Comparison of ENCODE assay signal across 8 cellular contexts in genomic region chr11:88338223-88338661, GRCh38. TPM values are rescaled to one million over a fixed set of nuclear protein-coding genes. Genes with fewer than 3 reads are reported as not detected.
DNase-seq lines count a peak whose midpoint lies in the region; ATAC-seq and TF ChIP-seq lines count a peak whose summit lies in the region.

No MANE protein-coding gene starts in this region.

- peaks cover 32% of the 10 kb centered on the region for H3K4me1 ChIP-seq in RWPE2 (ENCODE audit: insufficient read depth, poor library complexity, severe bottlenecking)

- H3K27me3 Mint-ChIP-seq in activated naive CD4-positive, alpha-beta T cell treated with anti-CD3 and anti-CD28 coated beads, Interleukin-2, amount 10 ng/mL, durations not matched to agents 7 days and 5 days = peaks cover 4% of the 10 kb centered on the region
- H3K27me3 Mint-ChIP-seq in progenitor cell of endocrine pancreas = peaks cover 23% of the 10 kb centered on the region

- TF ChIP-seq CTCF in RWPE2 (IDR thresholded peaks at IDR 0.05; ENCODE audit: poor library complexity, severe bottlenecking) (no peak), progenitor cell of endocrine pancreas (IDR thresholded peaks at IDR 0.05; ENCODE audit: unreplicated experiment) (no peak)

- peak overlapping the region; percentile 58 for H3K27ac ChIP-seq in RWPE2 (ENCODE audit: poor library complexity, severe bottlenecking)

- H3K4me1 Mint-ChIP-seq in activated naive CD4-positive, alpha-beta T cell treated with anti-CD3 and anti-CD28 coated beads, Interleukin-2, amount 10 ng/mL, durations not matched to agents 7 days and 5 days = peaks cover 48% of the 10 kb centered on the region
- peaks cover 9% of the 10 kb centered on the region for H3K4me1 Mint-ChIP-seq in progenitor cell of endocrine pancreas (ENCODE audit: low read depth)

- no peaks in the 10 kb centered on the region for H3K9me3 ChIP-seq in RWPE2 (ENCODE audit: severe bottlenecking)

- H3K27me3 ChIP-seq in RWPE2 (ENCODE audit: insufficient read depth, poor library complexity, severe bottlenecking) = no peaks in the 10 kb centered on the region

- H3K36me3 ChIP-seq in RWPE2 (ENCODE audit: low read depth) = peaks cover 28% of the 10 kb centered on the region

- no peaks in the 10 kb centered on the region for H3K9me3 Mint-ChIP-seq in activated naive CD4-positive, alpha-beta T cell treated with anti-CD3 and anti-CD28 coated beads, Interleukin-2, amount 10 ng/mL, durations not matched to agents 7 days and 5 days
- no peaks in the 10 kb centered on the region for H3K9me3 Mint-ChIP-seq in progenitor cell of endocrine pancreas (ENCODE audit: low read depth)

- peak overlapping the region; percentile 98 for H3K27ac Mint-ChIP-seq in activated naive CD4-positive, alpha-beta T cell treated with anti-CD3 and anti-CD28 coated beads, Interleukin-2, amount 10 ng/mL, durations not matched to agents 7 days and 5 days
- peak overlapping the region; percentile 7 for H3K27ac Mint-ChIP-seq in progenitor cell of endocrine pancreas

- DNase-seq in activated naive CD4-positive, alpha-beta T cell treated with Interleukin-2 at 50 U/mL for 16 hours = peak; percentile 59
- no peak for DNase-seq in activated naive CD4-positive, alpha-beta T cell (lab: John Stamatoyannopoulos, UW)
- DNase-seq in RWPE2 (ENCODE audit: low spot score) (peak; percentile 47), cardiac septum (ENCODE audit: low spot score) (peak; percentile 81), progenitor cell of endocrine pancreas (ENCODE audit: low spot score, unreplicated experiment) (no peak), NCI-H146 (lab: John Stamatoyannopoulos, UW) (no peak)
- peak; percentile 56 for DNase-seq in activated naive CD4-positive, alpha-beta T cell treated with anti-CD3 and anti-CD28 coated beads, Interleukin-2, amount 10 ng/mL, durations not matched to agents 7 days and 5 days

- peak; percentile 62 for ATAC-seq in HG03432 (IDR thresholded peaks at IDR 0.05; ENCODE audit: unreplicated experiment)
- peak; percentile 61 for ATAC-seq in RWPE2 (ENCODE audit: low read depth)

- peak overlapping the region; percentile 90 for H3K4me3 ChIP-seq in RWPE2 (ENCODE audit: severe bottlenecking)

- peak overlapping the region; percentile 88 for H3K4me3 Mint-ChIP-seq in activated naive CD4-positive, alpha-beta T cell treated with anti-CD3 and anti-CD28 coated beads, Interleukin-2, amount 10 ng/mL, durations not matched to agents 7 days and 5 days
- H3K4me3 Mint-ChIP-seq in progenitor cell of endocrine pancreas (ENCODE audit: low read depth) = peak overlapping the region; percentile 92

- peaks cover 35% of the 10 kb centered on the region for H3K36me3 Mint-ChIP-seq in activated naive CD4-positive, alpha-beta T cell treated with anti-CD3 and anti-CD28 coated beads, Interleukin-2, amount 10 ng/mL, durations not matched to agents 7 days and 5 days
- H3K36me3 Mint-ChIP-seq in progenitor cell of endocrine pancreas (ENCODE audit: insufficient read depth) = peaks cover 3% of the 10 kb centered on the region

- intact Hi-C loops in cardiac septum (cut with DNase I) = loop anchor here (5.0 kb wide), 1 partner anchor 84 kb away; no protein-coding TSS in a partner anchor

- CTCF ChIA-PET in activated naive CD4-positive, alpha-beta T cell treated with anti-CD3 and anti-CD28 coated beads, Interleukin-2, amount 10 ng/mL, durations not matched to agents 7 days and 5 days (lab: Charles Lee) = no interaction called here

RNA-seq across cellular contexts. Expression of gene CTSC, which starts 0.7 kb away (rescaled TPM):
- total RNA-seq in cardiac septum (19.3 TPM), progenitor cell of endocrine pancreas (55.0 and 70.2 TPM in 2 replicates)

Comparison
In these comparisons a context has a peak if more than half of its experiments do, and no peak if none do; other contexts are left out.
1. DNase-seq: peak in activated naive CD4-positive, alpha-beta T cell treated with Interleukin-2 at 50 U/mL for 16 hours (single experiment), RWPE2 (single experiment), activated naive CD4-positive, alpha-beta T cell treated with anti-CD3 and anti-CD28 coated beads, Interleukin-2, amount 10 ng/mL, durations not matched to agents 7 days and 5 days (single experiment) and cardiac septum (single experiment); none in activated naive CD4-positive, alpha-beta T cell (0 of 4), progenitor cell of endocrine pancreas (single experiment) and NCI-H146 (single experiment).